22 cellular contexts compared by ENCODE assay signal in the genomic region with DNA sequence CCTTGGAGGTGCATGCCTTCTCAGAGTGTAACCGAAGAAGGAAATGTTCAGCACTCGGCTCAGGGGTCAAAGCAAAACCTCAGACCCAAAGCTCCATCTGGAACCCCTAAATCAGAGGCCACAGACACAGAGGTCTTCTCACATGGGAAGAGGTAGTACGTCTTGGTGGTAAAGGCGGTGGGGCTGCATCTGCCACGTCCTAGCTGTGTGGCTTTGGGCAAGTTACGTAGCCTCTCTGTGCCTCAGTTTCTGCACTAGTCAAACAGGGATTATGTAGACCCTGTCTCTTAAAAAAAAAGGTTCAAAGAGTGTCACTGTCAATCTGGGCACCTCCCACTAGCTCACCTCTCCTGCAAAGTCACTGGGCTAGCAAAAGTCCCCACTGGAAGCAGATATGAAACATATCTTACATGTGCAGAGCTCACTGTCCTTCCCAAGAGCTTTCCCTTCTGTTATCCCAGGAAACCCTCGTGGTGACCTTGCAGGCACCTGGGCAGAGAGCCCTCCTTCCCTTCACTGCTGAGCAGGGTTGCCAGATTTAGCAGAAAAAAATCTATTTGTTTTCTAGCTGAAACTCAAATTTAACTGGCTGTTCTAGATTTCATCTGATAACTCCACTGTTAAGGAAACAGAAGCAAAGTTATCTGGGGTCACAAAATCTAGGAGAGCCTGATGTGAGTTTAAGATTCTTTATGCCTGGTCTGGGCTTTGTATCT. TPM values are rescaled to one million over a fixed set of nuclear protein-coding genes. Genes with fewer than 3 reads are reported as not detected.
DNase-seq lines count a peak whose midpoint lies in the region; ATAC-seq and TF ChIP-seq lines count a peak whose summit lies in the region.
"Had no signal": no experiment of that assay in that cellular context is flagged by ENCODE, and none has a peak within 500 bp of the region (broad histone marks: within the 10 kb centered on the region; RNA-seq: fewer than 3 reads in every experiment).

No MANE protein-coding gene starts in this region.

- H3K9me3 Mint-ChIP-seq in CD14-positive monocyte = peaks cover 0 to 2% (median 0%) of the 10 kb centered on the region in 7 donors
- H3K9me3 Mint-ChIP-seq in activated CD8-positive, alpha-beta memory T cell treated with anti-CD3 and anti-CD28 coated beads, Interleukin-2, amount 10 ng/mL, durations not matched to agents 7 days and 5 days (ENCODE audit: low read depth) = no peaks in the 10 kb centered on the region

- peaks cover 60 to 75% of the 10 kb centered on the region in 2 donors for H3K36me3 Mint-ChIP-seq in CD14-positive monocyte
- no peaks in the 10 kb centered on the region for H3K36me3 Mint-ChIP-seq in activated CD8-positive, alpha-beta memory T cell treated with anti-CD3 and anti-CD28 coated beads, Interleukin-2, amount 10 ng/mL, durations not matched to agents 7 days and 5 days

- no peak for TF ChIP-seq CTCF in CD14-positive monocyte (IDR thresholded peaks at IDR 0.05)
- no peak for TF ChIP-seq CTCF in stomach (IDR thresholded peaks at IDR 0.05)

- 71 to 79% (median 75%) methylated on average over 7 of the region's 7 CpGs for WGBS in stomach, 5 donors

- no peak for DNase-seq in CD14-positive monocyte (ENCODE audit: low spot score)
- peak; percentile 62 for DNase-seq in left lobe of liver (ENCODE audit: low spot score)
- DNase-seq in stomach = no peak
- DNase-seq in cerebellum (ENCODE audit: low spot score) = no peak
- no peak for DNase-seq in germinal center (ENCODE audit: low spot score)
- DNase-seq in activated CD8-positive, alpha-beta memory T cell treated with anti-CD3 and anti-CD28 coated beads, Interleukin-2, amount 10 ng/mL, durations not matched to agents 7 days and 5 days = no peak
- DNase-seq: COR-L47, DMS 273 treated with DMSO at 0.1 percent for 48 hours, DND-41, MM.1S, NCI-H1092, NCI-H1436 treated with DMSO at 0.1 percent for 48 hours, NCI-H2029 treated with DMSO at 0.1 percent for 48 hours, NCI-H2171 treated with DMSO at 0.1 percent for 48 hours, NCI-H446 treated with DMSO at 0.1 percent for 48 hours, NCI-H69, Right ventricle myocardium superior had no signal

- intact Hi-C loops in CD14-positive monocyte (cut with micrococcal nuclease) = loop anchor here (5.0 to 10.0 kb wide), 4 partner anchors 97 to 307 kb away; no protein-coding TSS in a partner anchor
- intact Hi-C loops in stomach (cut with DNase I; ENCODE audit: low total_unique reads) = loop anchor here (10.0 kb wide), 3 partner anchors 94 to 314 kb away; no protein-coding TSS in a partner anchor

- H3K9me3 ChIP-seq in stomach = no peaks in the 10 kb centered on the region

- H3K4me1 Mint-ChIP-seq in CD14-positive monocyte = peaks cover 71% of the 10 kb centered on the region
- peaks cover 9% of the 10 kb centered on the region for H3K4me1 Mint-ChIP-seq in activated CD8-positive, alpha-beta memory T cell treated with anti-CD3 and anti-CD28 coated beads, Interleukin-2, amount 10 ng/mL, durations not matched to agents 7 days and 5 days

- peak overlapping the region in 5 of 7 donors; percentile 35 to 76 (median 41) for H3K27ac Mint-ChIP-seq in CD14-positive monocyte
- no peak overlapping the region for H3K27ac Mint-ChIP-seq in activated CD8-positive, alpha-beta memory T cell treated with anti-CD3 and anti-CD28 coated beads, Interleukin-2, amount 10 ng/mL, durations not matched to agents 7 days and 5 days

- no peak for TF ChIP-seq EP300 in stomach (IDR thresholded peaks at IDR 0.05)

- TF ChIP-seq POLR2A in stomach (IDR thresholded peaks at IDR 0.05) = no peak

- H3K4me3 ChIP-seq in stomach = no peak overlapping the region

- ATAC-seq in left lobe of liver (peak; percentile 75), GM21515 (IDR thresholded peaks at IDR 0.05; ENCODE audit: unreplicated experiment) (no peak)
- ATAC-seq in activated CD8-positive, alpha-beta memory T cell treated with anti-CD3 and anti-CD28 coated beads, Interleukin-2, amount 10 ng/mL, durations not matched to agents 7 days and 5 days = no peak

- peaks cover 20 to 89% (median 48%) of the 10 kb centered on the region in 4 donors for H3K4me1 ChIP-seq in stomach

- H3K36me3 ChIP-seq in stomach = peaks cover 34 to 85% (median 64%) of the 10 kb centered on the region in 4 donors

- H3K27ac ChIP-seq in angular gyrus (ENCODE audit: low read depth, low read length) = peak overlapping the region; percentile 8
- peak overlapping the region in 4 of 5 donors; percentile 8 to 64 (median 38) for H3K27ac ChIP-seq in stomach

- no peak overlapping the region for H3K4me3 Mint-ChIP-seq in CD14-positive monocyte
- no peak overlapping the region for H3K4me3 Mint-ChIP-seq in activated CD8-positive, alpha-beta memory T cell treated with anti-CD3 and anti-CD28 coated beads, Interleukin-2, amount 10 ng/mL, durations not matched to agents 7 days and 5 days

- H3K27me3 ChIP-seq in stomach = no peaks in the 10 kb centered on the region

- CTCF ChIA-PET in activated CD8-positive, alpha-beta memory T cell treated with anti-CD3 and anti-CD28 coated beads, Interleukin-2, amount 10 ng/mL, durations not matched to agents 7 days and 5 days (lab: Charles Lee) = no interaction called here

- peaks cover 0 to 2% (median 0%) of the 10 kb centered on the region in 3 donors for H3K27me3 Mint-ChIP-seq in CD14-positive monocyte (ENCODE audit: low read depth in 3 of 3)
- peaks cover 47% of the 10 kb centered on the region for H3K27me3 Mint-ChIP-seq in activated CD8-positive, alpha-beta memory T cell treated with anti-CD3 and anti-CD28 coated beads, Interleukin-2, amount 10 ng/mL, durations not matched to agents 7 days and 5 days

RNA-seq across cellular contexts. Expression of gene NAA20, which starts 18.0 kb away (rescaled TPM):
- 100 to 1,000 TPM in 1 of 2 donors, 10 to 100 TPM in 1; 94.0 to 103 TPM for polyA plus RNA-seq in CD14-positive monocyte
- total RNA-seq in left lobe of liver = 34.7 TPM
- total RNA-seq in stomach = 10 to 100 TPM in 2 of 5 donors, 1 to 10 TPM in 2, not detected in 1; 7.1 to 46.8 (median 13.8) TPM
- 100 to 1,000 TPM in 1 of 3 donors, 10 to 100 TPM in 2; 90.0 to 114 (median 97.3) TPM for polyA plus RNA-seq in stomach
- total RNA-seq in cerebellum = 30.8 TPM
- 10 to 100 TPM; 49.1 to 64.5 TPM for total RNA-seq in activated CD8-positive, alpha-beta memory T cell treated with anti-CD3 and anti-CD28 coated beads, Interleukin-2, amount 10 ng/mL, durations not matched to agents 7 days and 5 days

RNA-seq across cellular contexts. Expression of gene CRNKL1, which starts 53.1 kb away (rescaled TPM):
- polyA plus RNA-seq in CD14-positive monocyte (1 to 10 TPM; 5.9 to 7.4 TPM), stomach (10 to 100 TPM in 1 of 3 donors, 1 to 10 TPM in 2; 7.3 to 17.3 (median 9.9) TPM)
- total RNA-seq in left lobe of liver (8.7 TPM), stomach (10 to 100 TPM; 16.5 to 43.2 (median 32.9) TPM), cerebellum (37.6 TPM)
- total RNA-seq in activated CD8-positive, alpha-beta memory T cell treated with anti-CD3 and anti-CD28 coated beads, Interleukin-2, amount 10 ng/mL, durations not matched to agents 7 days and 5 days = 10 to 100 TPM; 17.8 to 25.0 TPM

RNA-seq across cellular contexts. Expression of gene CFAP61, which starts 53.2 kb away (rescaled TPM):
- polyA plus RNA-seq in CD14-positive monocyte (not detected), stomach (not detected)
- total RNA-seq in left lobe of liver (not detected), stomach (not detected), cerebellum (5.0 TPM)
- not detected for total RNA-seq in activated CD8-positive, alpha-beta memory T cell treated with anti-CD3 and anti-CD28 coated beads, Interleukin-2, amount 10 ng/mL, durations not matched to agents 7 days and 5 days
- total RNA-seq: A673, G401, HT-29 had no signal
